Comparison of ENCODE assay signal across 26 cellular contexts in the genomic region with DNA sequence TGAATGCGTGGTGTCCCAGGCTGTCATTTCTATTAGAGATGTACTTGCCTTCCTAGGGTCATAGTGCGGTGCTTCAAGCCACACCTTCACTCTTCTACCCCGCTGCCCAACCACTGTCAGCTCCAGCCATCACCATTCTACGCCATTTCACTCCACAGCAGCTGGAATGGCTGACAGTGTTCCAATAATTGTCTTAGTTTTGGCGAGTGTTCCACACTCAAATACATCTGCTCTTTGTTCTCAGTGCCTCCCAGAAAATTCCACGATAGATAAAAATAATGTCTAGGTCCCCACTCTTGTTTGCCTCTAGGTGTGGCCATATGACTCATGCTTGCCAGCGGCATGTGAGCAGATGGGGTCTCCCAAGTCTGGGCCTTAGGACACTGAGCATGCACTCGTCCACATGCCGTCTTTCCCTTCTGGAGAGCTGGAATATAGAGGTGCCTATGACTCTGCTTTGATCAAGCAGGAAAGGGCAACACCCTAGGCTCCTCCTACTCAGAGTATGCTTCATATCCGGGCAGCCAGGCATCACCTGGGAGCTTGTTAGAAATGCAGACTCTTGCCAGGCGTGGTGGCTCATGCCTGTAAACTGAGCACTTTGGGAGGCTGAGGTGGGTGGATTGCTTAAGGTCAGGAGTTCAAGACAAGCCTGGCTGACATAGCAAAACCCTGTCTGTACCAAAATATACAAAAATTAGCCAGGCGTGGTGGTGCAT.
DNase-seq lines count a peak whose midpoint lies in the region; ATAC-seq and TF ChIP-seq lines count a peak whose summit lies in the region.
"Had no signal": no experiment of that assay in that cellular context is flagged by ENCODE, and none has a peak within 500 bp of the region (broad histone marks: within the 10 kb centered on the region; RNA-seq: fewer than 3 reads in every experiment).

No MANE protein-coding gene starts in this region.

- TF ChIP-seq CTCF in CD4-positive, alpha-beta T cell (IDR thresholded peaks at IDR 0.05): no peak

- no peak overlapping the region for H2AFZ ChIP-seq in neuronal stem cell (ENCODE audit: low read length)

- no peaks in the 10 kb centered on the region for H3K36me3 Mint-ChIP-seq in CD4-positive, alpha-beta T cell (ENCODE audit: low read depth)
- H3K36me3 Mint-ChIP-seq in CD4-positive, alpha-beta memory T cell: no peaks in the 10 kb centered on the region
- H3K36me3 Mint-ChIP-seq: activated naive CD8-positive, alpha-beta T cell treated with anti-CD3 and anti-CD28 coated beads for 36 hours had no signal

- no peak overlapping the region for H3K27ac Mint-ChIP-seq in CD4-positive, alpha-beta T cell
- H3K27ac Mint-ChIP-seq in CD4-positive, alpha-beta memory T cell: no peak overlapping the region
- H3K27ac Mint-ChIP-seq: activated naive CD8-positive, alpha-beta T cell treated with anti-CD3 and anti-CD28 coated beads for 36 hours had no signal

- peak overlapping the region; percentile 15 for H3K18ac ChIP-seq in neuronal stem cell (ENCODE audit: low read length)

- CTCF ChIA-PET in CD4-positive, alpha-beta T cell (lab: Charles Lee): interaction anchor here (1.2 kb wide), 1 partner anchor 11 kb away, joined by 3 read pairs; no protein-coding TSS in a partner anchor
- CTCF ChIA-PET in CD4-positive, alpha-beta memory T cell (lab: Charles Lee; ENCODE audit: partially characterized antibody): no interaction called here

- no CpG with 5 or more reads among the region's 12 CpGs for WGBS in neuronal stem cell (ENCODE audit: extremely low coverage in 2 of 2, insufficient read length in 2 of 2, insufficient replicate concordance in 1 of 2), 2 donors

- H3K27me3 Mint-ChIP-seq in CD4-positive, alpha-beta T cell: peaks cover 6% of the 10 kb centered on the region
- peaks cover 0 to 7% of the 10 kb centered on the region in 2 donors for H3K27me3 Mint-ChIP-seq in CD4-positive, alpha-beta memory T cell
- H3K27me3 Mint-ChIP-seq: activated naive CD8-positive, alpha-beta T cell treated with anti-CD3 and anti-CD28 coated beads for 36 hours; progenitor cell of endocrine pancreas had no signal

- H2BK15ac ChIP-seq in neuronal stem cell (ENCODE audit: low read length): no peak overlapping the region

- H3K27me3 ChIP-seq in neuronal stem cell (ENCODE audit: control insufficient read depth in 3 of 3, insufficient read depth in 3 of 3, low read depth in 1 of 3, low read length in 3 of 3): peaks cover 0 to 47% (median 0%) of the 10 kb centered on the region in 3 experiments
- H3K27me3 ChIP-seq in CD4-positive, alpha-beta T cell (ENCODE audit: control insufficient read depth, insufficient read depth, low read length): no peaks in the 10 kb centered on the region
- no peaks in the 10 kb centered on the region for H3K27me3 ChIP-seq in CD4-positive, alpha-beta memory T cell (ENCODE audit: insufficient read depth, low read length)
- H3K27me3 ChIP-seq: BE2C, MG63 had no signal

- no peaks in the 10 kb centered on the region for H3K36me3 ChIP-seq in neuronal stem cell (replicated peaks in 1 of 2; ENCODE audit: control insufficient read depth in 2 of 2, insufficient read depth in 2 of 2, low read length in 2 of 2)
- H3K36me3 ChIP-seq in CD4-positive, alpha-beta memory T cell (ENCODE audit: insufficient read depth, low read length): no peaks in the 10 kb centered on the region
- H3K36me3 ChIP-seq: BE2C, lower lobe of right lung, MG63, thoracic aorta had no signal

- POLR2A ChIA-PET in CD4-positive, alpha-beta T cell (lab: Charles Lee): no interaction called here
- POLR2A ChIA-PET in CD4-positive, alpha-beta memory T cell (lab: Charles Lee; ENCODE audit: partially characterized antibody): no interaction called here

- H3K4me1 Mint-ChIP-seq in CD4-positive, alpha-beta T cell (ENCODE audit: low read depth): no peaks in the 10 kb centered on the region
- H3K4me1 Mint-ChIP-seq in CD4-positive, alpha-beta memory T cell: peaks cover 0 to 3% (median 0%) of the 10 kb centered on the region in 4 donors
- H3K4me1 Mint-ChIP-seq: central memory CD8-positive, alpha-beta T cell had no signal

- H2BK5ac ChIP-seq in neuronal stem cell (ENCODE audit: low read length): no peak overlapping the region

- no peaks in the 10 kb centered on the region for H3K9me3 ChIP-seq in neuronal stem cell (replicated peaks in 1 of 2; ENCODE audit: control insufficient read depth in 2 of 2, insufficient read depth in 1 of 2, low read depth in 1 of 2, low read length in 2 of 2)
- H3K9me3 ChIP-seq in CD4-positive, alpha-beta T cell (ENCODE audit: control insufficient read depth, low read length): no peaks in the 10 kb centered on the region
- no peaks in the 10 kb centered on the region for H3K9me3 ChIP-seq in CD4-positive, alpha-beta memory T cell (ENCODE audit: control insufficient read depth in 1 of 2, low read length in 2 of 2)
- H3K9me3 ChIP-seq: BE2C, lower lobe of right lung, MG63, thoracic aorta had no signal

- peak overlapping the region; percentile 1 for H2AK5ac ChIP-seq in neuronal stem cell (ENCODE audit: low read depth, low read length)

- intact Hi-C loops in CD4-positive, alpha-beta T cell (cut with DNase I, micrococcal nuclease): no loop called here
- intact Hi-C loops in CD4-positive, alpha-beta memory T cell (cut with micrococcal nuclease): no loop called here

- H2BK120ac ChIP-seq in neuronal stem cell (ENCODE audit: low read depth, low read length): no peak overlapping the region

- peak; percentile 1 for DNase-seq in A172 (ENCODE audit: low spot score)
- DNase-seq in LoVo (ENCODE audit: low spot score): peak; percentile 19
- DNase-seq in neuronal stem cell (ENCODE audit: low spot score): no peak
- DNase-seq in dermis blood vessel endothelial cell: no peak
- DNase-seq in NCI-H2081 (lab: John Stamatoyannopoulos, UW): no peak
- DNase-seq in CD4-positive, alpha-beta T cell: no peak
- DNase-seq in CD4-positive, alpha-beta memory T cell: no peak
- DNase-seq: activated effector memory CD4-positive, alpha-beta T cell treated with anti-CD3 and anti-CD28 coated beads, Interleukin-2, amount 50 U/mL, for 16 hours; activated naive CD8-positive, alpha-beta T cell treated with anti-CD3 and anti-CD28 coated beads for 36 hours; activated T-cell treated with anti-CD3 and anti-CD28 coated beads for 4 hours; BE2C; GF-D8; glutamatergic neuron; lower lobe of right lung; MG63; NCI-H1417 treated with DMSO at 0.1 percent for 48 hours; NCI-H446; NCI-H82; stimulated activated naive CD4-positive, alpha-beta T cell; T-helper 2 cell had no signal

- no peak overlapping the region for H2BK12ac ChIP-seq in neuronal stem cell (ENCODE audit: low read length)

- no peak overlapping the region for H3K9ac ChIP-seq in neuronal stem cell (ENCODE audit: low read depth, low read length, poor library complexity)

- H3K4ac ChIP-seq in neuronal stem cell (ENCODE audit: low read length): no peak overlapping the region

- H3K9me3 Mint-ChIP-seq in CD4-positive, alpha-beta T cell: no peaks in the 10 kb centered on the region
- no peaks in the 10 kb centered on the region for H3K9me3 Mint-ChIP-seq in CD4-positive, alpha-beta memory T cell
- H3K9me3 Mint-ChIP-seq: activated naive CD8-positive, alpha-beta T cell treated with anti-CD3 and anti-CD28 coated beads for 36 hours; central memory CD8-positive, alpha-beta T cell had no signal

- no peak overlapping the region for H3K14ac ChIP-seq in neuronal stem cell (ENCODE audit: low read length)

- no peak overlapping the region for H4K91ac ChIP-seq in neuronal stem cell (ENCODE audit: low read depth, low read length, poor library complexity)

- H3K4me3 ChIP-seq in neuronal stem cell (ENCODE audit: low read length in 2 of 2): no peak overlapping the region
- H3K4me3 ChIP-seq in CD4-positive, alpha-beta memory T cell (ENCODE audit: low read length in 2 of 2): no peak overlapping the region
- H3K4me3 ChIP-seq: lower lobe of right lung, MG63, thoracic aorta had no signal

- no peak overlapping the region for H3K4me2 ChIP-seq in neuronal stem cell (ENCODE audit: insufficient read depth, low read length, poor library complexity, severe bottlenecking)

- H3K4me1 ChIP-seq in neuronal stem cell (ENCODE audit: control insufficient read depth in 2 of 2, insufficient read depth in 1 of 2, low read depth in 1 of 2, low read length in 2 of 2): peaks cover 0 to 5% of the 10 kb centered on the region in 2 donors
- H3K4me1 ChIP-seq in CD4-positive, alpha-beta memory T cell (ENCODE audit: insufficient read depth, low read length): no peaks in the 10 kb centered on the region
- H3K4me1 ChIP-seq: BE2C, lower lobe of right lung had no signal

- no peak overlapping the region for H4K8ac ChIP-seq in neuronal stem cell (ENCODE audit: low read depth, low read length)

- H3K23ac ChIP-seq in neuronal stem cell (ENCODE audit: low read depth, low read length, poor library complexity): no peak overlapping the region

- H3K4me3 Mint-ChIP-seq in CD4-positive, alpha-beta T cell: no peak overlapping the region
- H3K4me3 Mint-ChIP-seq in CD4-positive, alpha-beta memory T cell: no peak overlapping the region
- H3K4me3 Mint-ChIP-seq: activated naive CD8-positive, alpha-beta T cell treated with anti-CD3 and anti-CD28 coated beads for 36 hours; central memory CD8-positive, alpha-beta T cell; neural crest cell had no signal

- H3K27ac ChIP-seq in cingulate gyrus (ENCODE audit: low read depth, low read length) (peak overlapping the region; percentile 99), neuronal stem cell (replicated peaks; ENCODE audit: low read length) (no peak overlapping the region)
- H3K27ac ChIP-seq in CD4-positive, alpha-beta T cell (ENCODE audit: low read depth, low read length): no peak overlapping the region
- H3K27ac ChIP-seq in CD4-positive, alpha-beta memory T cell (ENCODE audit: low read depth, low read length): no peak overlapping the region
- H3K27ac ChIP-seq: lower lobe of right lung, thoracic aorta had no signal

- ATAC-seq in CD4-positive, alpha-beta T cell (ENCODE audit: poor library complexity): no peak
- ATAC-seq: lower lobe of right lung, SK-N-SH treated with all-trans-retinoic acid at 6 μM for 48 hours had no signal

- no peaks in the 10 kb centered on the region for H3K79me1 ChIP-seq in neuronal stem cell (ENCODE audit: low read depth, low read length)

Comparison
In these comparisons a context has a peak if more than half of its experiments do, and no peak if none do; other contexts are left out.
1. DNase-seq: peak in A172 (single experiment) and LoVo (single experiment); none in neuronal stem cell (single experiment), dermis blood vessel endothelial cell (single experiment), NCI-H2081 (0 of 2), CD4-positive, alpha-beta T cell (0 of 10) and CD4-positive, alpha-beta memory T cell (0 of 5).